8 cellular contexts compared by ENCODE assay signal in the genomic region with DNA sequence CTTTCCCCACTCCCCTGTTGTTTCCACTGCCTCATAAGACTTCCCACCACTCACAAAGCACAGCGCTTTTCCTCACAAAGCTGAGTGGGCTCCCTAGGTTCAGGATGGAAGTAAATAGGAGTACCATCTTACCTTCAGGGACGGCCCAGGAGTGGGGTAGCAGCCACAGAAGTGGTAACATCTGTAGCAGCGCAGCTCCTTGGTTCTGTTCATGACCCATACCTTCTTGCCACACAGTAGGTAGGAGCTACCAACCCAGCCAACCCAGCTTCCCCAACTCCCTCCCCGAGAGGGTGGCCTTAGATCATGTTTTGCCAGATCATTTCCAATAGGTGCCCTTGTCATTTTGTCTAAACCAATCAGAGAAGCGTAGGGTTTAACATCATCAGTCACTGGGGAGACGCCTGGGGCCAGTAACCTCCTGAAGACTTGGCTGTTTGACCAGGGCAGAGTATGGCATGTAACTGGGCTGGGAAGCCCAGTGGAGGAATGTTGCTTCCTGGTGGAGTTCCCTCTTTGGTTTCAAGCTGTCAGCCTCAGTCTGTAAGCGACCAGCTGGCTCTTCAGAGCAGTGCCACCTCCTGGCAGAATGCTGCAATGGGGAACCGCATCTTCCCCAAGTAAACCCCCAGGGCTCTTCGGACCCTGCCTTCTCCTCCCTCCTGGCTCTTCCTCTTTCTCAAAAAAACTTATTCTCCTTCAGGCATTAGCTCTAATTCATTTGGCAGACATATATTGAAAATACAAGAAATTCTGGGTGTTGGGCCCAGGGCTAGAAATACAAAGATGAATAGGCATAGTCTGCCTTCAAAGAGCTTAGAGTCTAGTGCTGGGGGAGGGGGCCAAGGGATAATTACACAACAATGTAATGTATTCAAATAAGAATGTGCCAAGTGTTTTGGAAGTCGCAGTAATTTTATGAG. TPM values are rescaled to one million over a fixed set of nuclear protein-coding genes. Genes with fewer than 3 reads are reported as not detected.
DNase-seq lines count a peak whose midpoint lies in the region; ATAC-seq, FAIRE-seq and TF ChIP-seq lines count a peak whose summit lies in the region.

Gene HLA-DMA (minus strand): TSS at position 281 of the 923 bp plus-strand sequence. CDS start 61 bp downstream, at position 220.

- intact Hi-C loops in head of caudate nucleus (cut with DNase I) (no loop called here), pancreas (cut with DNase I) (no loop called here)

- peak within 1 kb of the TSS; percentile 66 for H3K4me3 Mint-ChIP-seq in activated naive CD8-positive, alpha-beta T cell treated with anti-CD3 and anti-CD28 coated beads, Interleukin-2, amount 10 ng/mL, durations not matched to agents 7 days and 5 days

- H3K9me3 ChIP-seq in ES-I3 (ENCODE audit: control insufficient read depth, insufficient read depth, low read length) (no peaks in the 10 kb centered on the region), pancreas (no peaks in the 10 kb centered on the region)

- H3K9ac ChIP-seq in ES-I3 (ENCODE audit: low read depth, low read length): peak within 1 kb of the TSS; percentile 2; the same call in 1 of the 2 replicates

- TF ChIP-seq CTCF in pancreas (IDR thresholded peaks at IDR 0.05): peak; percentile 69 to 75 (median 72)

- H3K4me1 ChIP-seq in ES-I3 (ENCODE audit: insufficient read depth, low read length) (no peaks in the 10 kb centered on the region), pancreas (peaks cover 0 to 6% (median 0%) of the 10 kb centered on the region in 3 donors)

- WGBS in pancreas, 2 donors: 34 to 35% methylated on average over 10 of the region's 10 CpGs

- H3K4me3 ChIP-seq in pancreas: peak within 1 kb of the TSS in 2 of 4 donors; percentile 9 to 32

- H3K9me3 Mint-ChIP-seq in activated naive CD8-positive, alpha-beta T cell treated with anti-CD3 and anti-CD28 coated beads, Interleukin-2, amount 10 ng/mL, durations not matched to agents 7 days and 5 days: no peaks in the 10 kb centered on the region

- POLR2A ChIA-PET in activated naive CD8-positive, alpha-beta T cell treated with anti-CD3 and anti-CD28 coated beads, Interleukin-2, amount 10 ng/mL, durations not matched to agents 7 days and 5 days (lab: Charles Lee): interaction anchor here (0.6 to 10.8 kb wide), 10 partner anchors 9 to 398 kb away, joined by 3 to 261 read pairs (median 8); partner anchors contain the start of genes BRD2 and TAP2

- peak within 1 kb of the TSS in 3 of 4 donors; percentile 34 to 85 (median 71) for H3K27ac ChIP-seq in pancreas

- peak; percentile 68 for ATAC-seq in GM21526 (IDR thresholded peaks at IDR 0.05; ENCODE audit: low FRiP score, unreplicated experiment)
- ATAC-seq in SK-N-SH treated with all-trans-retinoic acid at 6 μM for 48 hours: peak; percentile 99
- peak; percentile 93 for ATAC-seq in activated naive CD8-positive, alpha-beta T cell treated with anti-CD3 and anti-CD28 coated beads, Interleukin-2, amount 10 ng/mL, durations not matched to agents 7 days and 5 days (ENCODE audit: low read depth)
- ATAC-seq in pancreas: peak; percentile 96 to 98 (median 98)

- peak within 1 kb of the TSS; percentile 62 for H3K27ac Mint-ChIP-seq in activated naive CD8-positive, alpha-beta T cell treated with anti-CD3 and anti-CD28 coated beads, Interleukin-2, amount 10 ng/mL, durations not matched to agents 7 days and 5 days

- H3K4me1 Mint-ChIP-seq in activated naive CD8-positive, alpha-beta T cell treated with anti-CD3 and anti-CD28 coated beads, Interleukin-2, amount 10 ng/mL, durations not matched to agents 7 days and 5 days: peaks cover 50% of the 10 kb centered on the region

- FAIRE-seq in pancreas (lab: Jason Lieb, UNC): peak; percentile 96

- DNase-seq in HUDEP-2 (lab: John Stamatoyannopoulos, UW; ENCODE audit: unreplicated experiment in 76 of 76): peak in 67 of 76 experiments; percentile 18 to 81 (median 54)
- peak; percentile 65 for DNase-seq in activated naive CD8-positive, alpha-beta T cell treated with anti-CD3 and anti-CD28 coated beads, Interleukin-2, amount 10 ng/mL, durations not matched to agents 7 days and 5 days
- DNase-seq in head of caudate nucleus: peak; percentile 32 to 88 (median 70)
- DNase-seq in pancreas: peak; percentile 79 to 93 (median 88)
- no peak for DNase-seq in GM19240 (ENCODE audit: insufficient read length, low spot score)

- no peaks in the 10 kb centered on the region for H3K27me3 ChIP-seq in pancreas

- no peaks in the 10 kb centered on the region for H3K27me3 Mint-ChIP-seq in activated naive CD8-positive, alpha-beta T cell treated with anti-CD3 and anti-CD28 coated beads, Interleukin-2, amount 10 ng/mL, durations not matched to agents 7 days and 5 days

- H3K36me3 Mint-ChIP-seq in activated naive CD8-positive, alpha-beta T cell treated with anti-CD3 and anti-CD28 coated beads, Interleukin-2, amount 10 ng/mL, durations not matched to agents 7 days and 5 days: peaks cover 16% of the 10 kb centered on the region

- H3K36me3 ChIP-seq in ES-I3 (ENCODE audit: insufficient read depth, low read length): no peaks in the 10 kb centered on the region
- no peaks in the 10 kb centered on the region for H3K36me3 ChIP-seq in pancreas

TF ChIP-seq in SK-N-SH treated with all-trans-retinoic acid at 6 μM for 48 hours, 23 proteins besides CTCF, POLR2A, EP300 and RAD21:
- TF ChIP-seq ZFP30 (CRISPR knock-in tag; IDR thresholded peaks at IDR 0.05) (no peak), POU6F1 (CRISPR knock-in tag; IDR thresholded peaks at IDR 0.05; ENCODE audit: borderline replicate concordance, low read depth) (no peak), TOX (CRISPR knock-in tag; IDR thresholded peaks at IDR 0.05; ENCODE audit: borderline replicate concordance) (no peak), ZFP3 (CRISPR knock-in tag; IDR thresholded peaks at IDR 0.05) (no peak), RARB (CRISPR knock-in tag; IDR thresholded peaks at IDR 0.05) (no peak), GLIS3 (CRISPR knock-in tag; IDR thresholded peaks at IDR 0.05) (no peak), PPARA (CRISPR knock-in tag; IDR thresholded peaks at IDR 0.05; ENCODE audit: borderline replicate concordance) (no peak)

RNA-seq across cellular contexts. Expression of gene HLA-DMA, which starts in this region (rescaled TPM):
- total RNA-seq in activated naive CD8-positive, alpha-beta T cell treated with anti-CD3 and anti-CD28 coated beads, Interleukin-2, amount 10 ng/mL, durations not matched to agents 7 days and 5 days: 10 to 100 TPM; 32.1 to 36.1 TPM
- 10 to 100 TPM in 4 of 6 donors, 1 to 10 TPM in 2; 6.8 to 72.9 (median 17.0) TPM for total RNA-seq in pancreas
- polyA plus RNA-seq in pancreas: 10 to 100 TPM; 25.0 to 34.0 TPM
